In genomic region chr6:25869840-25870239, GRCh38 we compare ENCODE assay signal across 31 cellular contexts. TPM values are rescaled to one million over a fixed set of nuclear protein-coding genes. Genes with fewer than 3 reads are reported as not detected.
A peak's percentile ranks its signal among the peaks of the same experiment; 100 is the strongest.
DNase-seq lines count a peak whose midpoint lies in the region; ATAC-seq, FAIRE-seq and TF ChIP-seq lines count a peak whose summit lies in the region.
"Had no signal": no experiment of that assay in that cellular context is flagged by ENCODE, and none has a peak within 500 bp of the region (broad histone marks: within the 10 kb centered on the region; RNA-seq: fewer than 3 reads in every experiment).

No MANE protein-coding gene starts in this region.

- POLR2A ChIA-PET in HepG2 (lab: Yijun Ruan, JAX), result no interaction called here

- H3K27ac ChIP-seq in HepG2 (ENCODE audit: extremely low read length, insufficient read depth, low read length) (no peak overlapping the region), right lobe of liver (no peak overlapping the region), foreskin keratinocyte (no peak overlapping the region)
- H3K27ac ChIP-seq: 22Rv1, BLaER1 had no signal

- H3K4me1 ChIP-seq in HepG2 (ENCODE audit: insufficient read depth, low read length), result peaks cover 11% of the 10 kb centered on the region
- H3K4me1 ChIP-seq in right lobe of liver, result peaks cover 0 to 20% (median 10%) of the 10 kb centered on the region in 4 donors
- H3K4me1 ChIP-seq in foreskin keratinocyte, result no peaks in the 10 kb centered on the region
- H3K4me1 ChIP-seq: BE2C had no signal

- TF ChIP-seq POLR2A in HepG2 (IDR thresholded peaks at IDR 0.05; ENCODE audit: insufficient read depth in 1 of 2, low read depth in 2 of 2, low read length in 2 of 2) (no peak), right lobe of liver (IDR thresholded peaks at IDR 0.05) (no peak)

- no peaks in the 10 kb centered on the region for H3K9me3 ChIP-seq in HepG2 (ENCODE audit: low read length)
- H3K9me3 ChIP-seq in right lobe of liver, result no peaks in the 10 kb centered on the region
- no peaks in the 10 kb centered on the region for H3K9me3 ChIP-seq in T-helper 17 cell (ENCODE audit: control insufficient read depth, low read length, poor library complexity, severe bottlenecking)
- H3K9me3 ChIP-seq: BE2C, BLaER1 had no signal

- TF ChIP-seq RAD21 in HepG2 (CRISPR knock-in tag; IDR thresholded peaks at IDR 0.05), result no peak

- ATAC-seq in HepG2 (no peak), right lobe of liver (no peak), T-helper 17 cell (no peak), foreskin keratinocyte (no peak), GM18867 (IDR thresholded peaks at IDR 0.05; ENCODE audit: unreplicated experiment) (no peak)
- ATAC-seq: GM12878 had no signal

- H3K27me3 Mint-ChIP-seq in T-helper 17 cell, result no peaks in the 10 kb centered on the region
- H3K27me3 Mint-ChIP-seq: CD4-positive, alpha-beta memory T cell had no signal

- peaks cover 19% of the 10 kb centered on the region for H3K4me1 Mint-ChIP-seq in T-helper 17 cell
- H3K4me1 Mint-ChIP-seq: CD14-positive monocyte had no signal

- BruUV-seq in HepG2 (replicated peaks; lab: Mats Ljungman, UMichigan), result no TSS peak

- TF ChIP-seq CTCF in HepG2 (CRISPR knock-in tag; IDR thresholded peaks at IDR 0.05) (no peak), right lobe of liver (IDR thresholded peaks at IDR 0.05) (no peak), foreskin keratinocyte (conservative IDR thresholded peaks at IDR 0.05) (no peak)

- H3K4me3 Mint-ChIP-seq in T-helper 17 cell, result no peak overlapping the region
- H3K4me3 Mint-ChIP-seq: CD14-positive monocyte; CD4-positive, alpha-beta memory T cell; CD4-positive, CD25-positive, alpha-beta regulatory T cell; CD8-positive, alpha-beta memory T cell had no signal

- FAIRE-seq in HepG2 (lab: Jason Lieb, UNC), result no peak
- FAIRE-seq: GM12878, GM12892, GM18507, GM19239 had no signal

- intact Hi-C loops in HepG2 (cut with micrococcal nuclease; ENCODE audit: unreplicated experiment), result no loop called here
- intact Hi-C loops in right lobe of liver (cut with DNase I), result no loop called here

- H3K36me3 ChIP-seq in HepG2 (replicated peaks in 1 of 2; ENCODE audit: control insufficient read depth in 1 of 2, insufficient read depth in 2 of 2, low read length in 2 of 2) (no peaks in the 10 kb centered on the region), right lobe of liver (no peaks in the 10 kb centered on the region)
- H3K36me3 ChIP-seq: BE2C, BLaER1 had no signal

- no peaks in the 10 kb centered on the region for H3K36me3 Mint-ChIP-seq in T-helper 17 cell (ENCODE audit: low read depth)
- H3K36me3 Mint-ChIP-seq: CD14-positive monocyte; CD4-positive, alpha-beta memory T cell; CD4-positive, CD25-positive, alpha-beta regulatory T cell; CD8-positive, alpha-beta memory T cell had no signal

- H2AFZ ChIP-seq in HepG2 (ENCODE audit: low read length), result no peak overlapping the region

- H3K79me2 ChIP-seq in HepG2 (ENCODE audit: insufficient read depth, low read length), result no peaks in the 10 kb centered on the region

- H3K4me2 ChIP-seq in HepG2 (ENCODE audit: low read depth, low read length), result no peak overlapping the region
- H3K4me2 ChIP-seq: BLaER1 had no signal

- H3K27ac Mint-ChIP-seq in T-helper 17 cell, result peak overlapping the region; percentile 42
- H3K27ac Mint-ChIP-seq: CD14-positive monocyte; CD4-positive, CD25-positive, alpha-beta regulatory T cell had no signal

- TF ChIP-seq EP300 in HepG2 (IDR thresholded peaks at IDR 0.05; ENCODE audit: low read depth in 2 of 2, low read length in 2 of 2), result no peak
- no peak for TF ChIP-seq EP300 in HepG2 (CRISPR knock-in tag; IDR thresholded peaks at IDR 0.05; ENCODE audit: borderline replicate concordance)

- H4K20me1 ChIP-seq in HepG2 (ENCODE audit: insufficient read depth, low read length), result no peaks in the 10 kb centered on the region
- H4K20me1 ChIP-seq: BLaER1 had no signal

- in situ Hi-C loops in HepG2 (cut with HindIII; ENCODE audit: extremely low pct_ligation_motif_present, low pct_unique_long_range_greater_than_20kb), result no loop called here

- no peak overlapping the region for H3K9ac ChIP-seq in HepG2 (ENCODE audit: insufficient read depth, low read depth, low read length)
- H3K9ac ChIP-seq: BLaER1 had no signal

- DNase-seq in HepG2 (ENCODE audit: low spot score) (no peak), right lobe of liver (no peak), T-helper 17 cell (no peak), foreskin keratinocyte (no peak)
- DNase-seq: ACHN; BE2C; C1 segment of cervical spinal cord; CD4-positive, alpha-beta memory T cell; CD4-positive, CD25-positive, alpha-beta regulatory T cell; CD8-positive, alpha-beta memory T cell; COR-L47; DMS 273 treated with DMSO at 0.1 percent for 48 hours; DMS153; DMS53; DMS79; DND-41; EL; GDM1 had no signal

- CTCF ChIA-PET in HepG2 (lab: Yijun Ruan, JAX; ENCODE audit: low intra/inter-chr PET ratio, low total read pairs), result no interaction called here

- H3K27me3 ChIP-seq in HepG2 (ENCODE audit: control insufficient read depth in 1 of 2, insufficient read depth in 2 of 2, low read length in 2 of 2) (no peaks in the 10 kb centered on the region), right lobe of liver (no peaks in the 10 kb centered on the region), foreskin keratinocyte (peaks cover 6% of the 10 kb centered on the region)
- H3K27me3 ChIP-seq: BE2C, BLaER1 had no signal

- H3K4me3 ChIP-seq in HepG2 (replicated peaks in 1 of 3; ENCODE audit: insufficient read depth in 1 of 3, low read depth in 2 of 3, low read length in 3 of 3), result no peak overlapping the region
- no peak overlapping the region for H3K4me3 ChIP-seq in right lobe of liver
- H3K4me3 ChIP-seq: BLaER1, GM12878 had no signal

- 79% methylated on average over 1 of the region's 1 CpG for WGBS in HepG2 (ENCODE audit: low lambda C conversion rate)
- WGBS in right lobe of liver (ENCODE audit: insufficient coverage, low coverage, low lambda C conversion rate, missing lambda C conversion rate), result 27% methylated on average over 1 of the region's 1 CpG

TF ChIP-seq in HepG2, 621 proteins besides CTCF, POLR2A, EP300 and RAD21 (continues in another document):
- no peak for TF ChIP-seq ZMAT3 (CRISPR knock-in tag; conservative IDR thresholded peaks at IDR 0.05)
- TF ChIP-seq MAFK (conservative IDR thresholded peaks at IDR 0.05 in 1 of 2, IDR thresholded peaks at IDR 0.05 in 1 of 2; ENCODE audit: low read length in 2 of 2), result peak; percentile 86 to 88

RNA-seq across cellular contexts. Expression of gene SLC17A3, which starts 4.2 kb away (rescaled TPM):
- total RNA-seq in HepG2 (2016; rRNA removed; fragmentation: Illumina TruSeq; extraction: Trizol), result 0.09 TPM in 1 of 2 replicates, not detected in the other
- not detected in 2 replicates for total RNA-seq in HepG2 (2016; cell fraction: cytosol; rRNA removed; fragmentation: Illumina TruSeq; extraction: Trizol; ENCODE audit: low read depth)
- total RNA-seq in HepG2 (2016; cell fraction: insoluble cytoplasmic fraction; rRNA removed; fragmentation: Illumina TruSeq; extraction: Trizol), result not detected in 2 replicates
- not detected in 2 replicates for total RNA-seq in HepG2 (2016; cell fraction: membrane; rRNA removed; fragmentation: Illumina TruSeq; extraction: Trizol)
- not detected in 2 replicates for total RNA-seq in HepG2 (2016; cell fraction: nucleus; rRNA removed; fragmentation: Illumina TruSeq; extraction: Trizol)
- 0.08 and 0.11 TPM in 2 replicates for polyA plus RNA-seq in HepG2 (2011; rRNA removed)
- 0.05 TPM in 1 of 2 replicates, not detected in the other for polyA plus RNA-seq in HepG2 (2011; cell fraction: cytosol; rRNA removed)
- polyA plus RNA-seq in HepG2 (2011; cell fraction: nucleus; rRNA removed), result 0.48 and 0.58 TPM in 2 replicates
- 0.60 and 2.0 TPM in 2 replicates for polyA plus RNA-seq in HepG2 (2012)
- polyA plus RNA-seq in HepG2 (2016; cell fraction: cytosol; fragmentation: Illumina TruSeq; extraction: Trizol; ENCODE audit: low read depth), result not detected in 2 replicates
- not detected in 2 replicates for polyA plus RNA-seq in HepG2 (2016; cell fraction: insoluble cytoplasmic fraction; fragmentation: Illumina TruSeq; extraction: Trizol; ENCODE audit: low read depth)
- not detected in 2 replicates for polyA plus RNA-seq in HepG2 (2016; cell fraction: membrane; fragmentation: Illumina TruSeq; extraction: Trizol; ENCODE audit: low read depth)
- not detected in 2 replicates for polyA plus RNA-seq in HepG2 (2016; cell fraction: nucleus; fragmentation: Illumina TruSeq; extraction: Trizol; ENCODE audit: insufficient read depth, low read depth)
- not detected in 2 replicates for polyA minus RNA-seq in HepG2 (2011; rRNA and poly(A)+ RNA removed; ENCODE audit: low replicate concordance)
- polyA minus RNA-seq in HepG2 (2011; cell fraction: cytosol; rRNA and poly(A)+ RNA removed), result not detected in 2 replicates
- polyA minus RNA-seq in HepG2 (2011; cell fraction: nucleus; rRNA and poly(A)+ RNA removed), result not detected in 2 replicates
- total RNA-seq in right lobe of liver, result 10 to 100 TPM in 5 of 6 experiments, 1 to 10 TPM in 1; 9.5 to 31.4 (median 20.8) TPM
- 1 to 10 TPM; 1.3 to 2.4 TPM for total RNA-seq in T-helper 17 cell
- not detected in 2 replicates for total RNA-seq in foreskin keratinocyte
- not detected in 2 replicates for polyA plus RNA-seq in foreskin keratinocyte
- total RNA-seq: A172; A673; CD4-positive, CD25-positive, alpha-beta regulatory T cell; CD8-positive, alpha-beta memory T cell; Daoy; G401; GM12878 had no signal
- polyA plus RNA-seq: CD14-positive monocyte; CD8-positive, alpha-beta memory T cell; GM12878 had no signal

RNA-seq across cellular contexts. Expression of gene SLC17A1, which starts 38.0 kb away (rescaled TPM):
- total RNA-seq in HepG2 (2016; rRNA removed; fragmentation: Illumina TruSeq; extraction: Trizol) (0.09 TPM in 1 of 2 replicates, not detected in the other), right lobe of liver (10 to 100 TPM; 10.5 to 22.8 (median 14.5) TPM), T-helper 17 cell (under 1 TPM in 1 of 2 donors, not detected in 1; 0.52 TPM), foreskin keratinocyte (not detected in 2 replicates)
- not detected in 2 replicates for total RNA-seq in HepG2 (2016; cell fraction: cytosol; rRNA removed; fragmentation: Illumina TruSeq; extraction: Trizol; ENCODE audit: low read depth)
- 0.09 TPM in 1 of 2 replicates, not detected in the other for total RNA-seq in HepG2 (2016; cell fraction: insoluble cytoplasmic fraction; rRNA removed; fragmentation: Illumina TruSeq; extraction: Trizol)
- total RNA-seq in HepG2 (2016; cell fraction: membrane; rRNA removed; fragmentation: Illumina TruSeq; extraction: Trizol), result not detected in 2 replicates
- 0.31 TPM in 1 of 2 replicates, not detected in the other for total RNA-seq in HepG2 (2016; cell fraction: nucleus; rRNA removed; fragmentation: Illumina TruSeq; extraction: Trizol)
- polyA plus RNA-seq in HepG2 (2011; rRNA removed) (2.1 TPM in 2 replicates), foreskin keratinocyte (not detected in 2 replicates)
- 1.3 and 1.8 TPM in 2 replicates for polyA plus RNA-seq in HepG2 (2011; cell fraction: cytosol; rRNA removed)
- polyA plus RNA-seq in HepG2 (2011; cell fraction: nucleus; rRNA removed), result 3.2 and 3.6 TPM in 2 replicates
- 6.8 and 19.2 TPM in 2 replicates for polyA plus RNA-seq in HepG2 (2012)
- not detected in 2 replicates for polyA plus RNA-seq in HepG2 (2016; cell fraction: cytosol; fragmentation: Illumina TruSeq; extraction: Trizol; ENCODE audit: low read depth)
- not detected in 2 replicates for polyA plus RNA-seq in HepG2 (2016; cell fraction: insoluble cytoplasmic fraction; fragmentation: Illumina TruSeq; extraction: Trizol; ENCODE audit: low read depth)
- not detected in 2 replicates for polyA plus RNA-seq in HepG2 (2016; cell fraction: membrane; fragmentation: Illumina TruSeq; extraction: Trizol; ENCODE audit: low read depth)
- polyA plus RNA-seq in HepG2 (2016; cell fraction: nucleus; fragmentation: Illumina TruSeq; extraction: Trizol; ENCODE audit: insufficient read depth, low read depth), result not detected in 2 replicates
- polyA minus RNA-seq in HepG2 (2011; rRNA and poly(A)+ RNA removed; ENCODE audit: low replicate concordance), result 2.6 TPM in 1 of 2 replicates, not detected in the other
- polyA minus RNA-seq in HepG2 (2011; cell fraction: cytosol; rRNA and poly(A)+ RNA removed), result 0.79 and 1.3 TPM in 2 replicates
- 4.0 and 6.5 TPM in 2 replicates for polyA minus RNA-seq in HepG2 (2011; cell fraction: nucleus; rRNA and poly(A)+ RNA removed)
- total RNA-seq: A172; A673; CD4-positive, CD25-positive, alpha-beta regulatory T cell; CD8-positive, alpha-beta memory T cell; Daoy; G401; GM12878 had no signal
- polyA plus RNA-seq: AG04450; CD14-positive monocyte; CD4-positive, alpha-beta memory T cell; CD4-positive, CD25-positive, alpha-beta regulatory T cell; CD8-positive, alpha-beta memory T cell; GM12878 had no signal

Comparison
In these comparisons a context has a peak if more than half of its experiments do, and no peak if none do; other contexts are left out.
1. RNA of gene SLC17A1, which starts 38.0 kb away (total RNA-seq): 10.5 to 22.8 TPM in right lobe of liver; 0.52 TPM in T-helper 17 cell, 0.09 to 0.31 TPM in HepG2 and not detected in foreskin keratinocyte; every median in the first group is over 4 times any median in the second.